In genomic region chr13:102195566-102196462, GRCh38 we compare ENCODE assay signal across 16 cellular contexts.
A peak's percentile ranks its signal among the peaks of the same experiment; 100 is the strongest.
DNase-seq lines count a peak whose midpoint lies in the region; ATAC-seq lines count a peak whose summit lies in the region.
"Had no signal": no experiment of that assay in that cellular context is flagged by ENCODE, and none has a peak within 500 bp of the region (broad histone marks: within the 10 kb centered on the region; RNA-seq: fewer than 3 reads in every experiment).

No MANE protein-coding gene starts in this region.

- no peak overlapping the region for H3K4me2 ChIP-seq in mesenchymal stem cell (ENCODE audit: low read length, poor library complexity, severe bottlenecking)

- no peaks in the 10 kb centered on the region for H3K36me3 Mint-ChIP-seq in stimulated activated memory B cell treated with anti-CD40 and anti-IgM and Interleukin-4, amounts not matched to agents 10 μg/mL and 1 μg/mL and 100 μg/mL, for 72 hours

- H2AK5ac ChIP-seq in mesenchymal stem cell (ENCODE audit: low read length, severe bottlenecking) = no peak overlapping the region

- DNase-seq in Daoy (ENCODE audit: low read depth) (peak; percentile 30), NCI-H748 treated with DMSO at 0.1 percent for 48 hours (lab: John Stamatoyannopoulos, UW) (peak; percentile 64), dermis blood vessel endothelial cell (peak; percentile 11), mesenchymal stem cell (peak; percentile 62), UCSD-AML1 (lab: John Stamatoyannopoulos, UW; ENCODE audit: unreplicated experiment) (no peak)
- DNase-seq: activated CD4-positive, alpha-beta memory T cell treated with anti-CD3 and anti-CD28 coated beads, Interleukin-2, amount 10 ng/mL, durations not matched to agents 7 days and 5 days; cortex of kidney; DMS79; NCI-H2171; small intestine; stimulated activated naive CD4-positive, alpha-beta T cell treated with Interleukin-2 at 50 U/mL for 16 hours; upper lobe of right lung had no signal

- no peaks in the 10 kb centered on the region for H3K9me3 ChIP-seq in mesenchymal stem cell (ENCODE audit: control insufficient read depth, low read length)
- H3K9me3 ChIP-seq: neutrophil, upper lobe of right lung had no signal

- H3K27me3 ChIP-seq in mesenchymal stem cell (ENCODE audit: control insufficient read depth in 1 of 2, insufficient read depth in 1 of 2, low read length in 2 of 2) = no peaks in the 10 kb centered on the region
- H3K27me3 ChIP-seq: neutrophil, upper lobe of right lung had no signal

- no peaks in the 10 kb centered on the region for H3K4me1 ChIP-seq in mesenchymal stem cell (ENCODE audit: control insufficient read depth, insufficient read depth, low read depth, low read length)
- H3K4me1 ChIP-seq: upper lobe of right lung had no signal

- no peak overlapping the region for H2BK15ac ChIP-seq in mesenchymal stem cell (ENCODE audit: low read depth, poor library complexity, severe bottlenecking)

- no peak overlapping the region for H3K23ac ChIP-seq in mesenchymal stem cell (ENCODE audit: low read length in 2 of 2)

- H3K27ac ChIP-seq in mesenchymal stem cell (ENCODE audit: low read length, poor library complexity, severe bottlenecking) = no peak overlapping the region
- H3K27ac ChIP-seq: neutrophil, upper lobe of right lung had no signal

- H2BK120ac ChIP-seq in mesenchymal stem cell (ENCODE audit: low read depth, low read length) = no peak overlapping the region

- 60% methylated on average over 1 of the region's 4 CpGs for WGBS in mesenchymal stem cell

- H3K4ac ChIP-seq in mesenchymal stem cell (ENCODE audit: low read depth in 1 of 2, low read length in 2 of 2) = peak overlapping the region in 1 of 2 experiments; percentile 73

- H4K91ac ChIP-seq in mesenchymal stem cell (ENCODE audit: low read length) = no peak overlapping the region

- peak overlapping the region; percentile 35 for H3K9ac ChIP-seq in mesenchymal stem cell (ENCODE audit: low read length)

- H4K8ac ChIP-seq in mesenchymal stem cell (ENCODE audit: low read length) = no peak overlapping the region

- H3K14ac ChIP-seq in mesenchymal stem cell (ENCODE audit: low read length in 2 of 2) = no peak overlapping the region

- no peaks in the 10 kb centered on the region for H3K79me1 ChIP-seq in mesenchymal stem cell (replicated peaks; ENCODE audit: low read length, poor library complexity, severe bottlenecking)

- H3K36me3 ChIP-seq in mesenchymal stem cell (ENCODE audit: control insufficient read depth in 1 of 2, insufficient read depth in 2 of 2, low read depth in 1 of 2, low read length in 2 of 2) = no peaks in the 10 kb centered on the region
- H3K36me3 ChIP-seq: neutrophil, upper lobe of right lung had no signal

- no peak overlapping the region for H3K4me3 ChIP-seq in mesenchymal stem cell (ENCODE audit: insufficient read depth in 1 of 2, low read depth in 1 of 2, low read length in 2 of 2)
- H3K4me3 ChIP-seq: upper lobe of right lung had no signal

- H3K4me3 Mint-ChIP-seq in stimulated activated memory B cell treated with anti-CD40 and anti-IgM and Interleukin-4, amounts not matched to agents 10 μg/mL and 1 μg/mL and 100 μg/mL, for 72 hours = no peak overlapping the region
- H3K4me3 Mint-ChIP-seq: activated CD4-positive, alpha-beta memory T cell treated with anti-CD3 and anti-CD28 coated beads, Interleukin-2, amount 10 ng/mL, durations not matched to agents 7 days and 5 days had no signal

- H3K9me3 Mint-ChIP-seq in stimulated activated memory B cell treated with anti-CD40 and anti-IgM and Interleukin-4, amounts not matched to agents 10 μg/mL and 1 μg/mL and 100 μg/mL, for 72 hours = no peaks in the 10 kb centered on the region
- H3K9me3 Mint-ChIP-seq: activated CD4-positive, alpha-beta memory T cell treated with anti-CD3 and anti-CD28 coated beads, Interleukin-2, amount 10 ng/mL, durations not matched to agents 7 days and 5 days had no signal

- H3K27ac Mint-ChIP-seq in stimulated activated memory B cell treated with anti-CD40 and anti-IgM and Interleukin-4, amounts not matched to agents 10 μg/mL and 1 μg/mL and 100 μg/mL, for 72 hours = no peak overlapping the region
- H3K27ac Mint-ChIP-seq: activated CD4-positive, alpha-beta memory T cell treated with anti-CD3 and anti-CD28 coated beads, Interleukin-2, amount 10 ng/mL, durations not matched to agents 7 days and 5 days had no signal

- ATAC-seq in HG03039 (IDR thresholded peaks at IDR 0.05; ENCODE audit: unreplicated experiment) (no peak), HG02884 (IDR thresholded peaks at IDR 0.05; ENCODE audit: unreplicated experiment) (no peak)
- ATAC-seq in stimulated activated memory B cell treated with anti-CD40 and anti-IgM and Interleukin-4, amounts not matched to agents 10 μg/mL and 1 μg/mL and 100 μg/mL, for 72 hours = no peak
- ATAC-seq: upper lobe of right lung had no signal

- no peak overlapping the region for H2AFZ ChIP-seq in mesenchymal stem cell (ENCODE audit: low read depth, low read length)

- H3K18ac ChIP-seq in mesenchymal stem cell (ENCODE audit: low read depth in 1 of 2, low read length in 2 of 2) = no peak overlapping the region

- no peaks in the 10 kb centered on the region for H3K4me1 Mint-ChIP-seq in stimulated activated memory B cell treated with anti-CD40 and anti-IgM and Interleukin-4, amounts not matched to agents 10 μg/mL and 1 μg/mL and 100 μg/mL, for 72 hours

- no peak overlapping the region for H2BK5ac ChIP-seq in mesenchymal stem cell (ENCODE audit: low read depth, low read length, poor library complexity, severe bottlenecking)

- H2BK12ac ChIP-seq in mesenchymal stem cell (ENCODE audit: low read length in 2 of 2) = no peak overlapping the region

- no peaks in the 10 kb centered on the region for H3K27me3 Mint-ChIP-seq in stimulated activated memory B cell treated with anti-CD40 and anti-IgM and Interleukin-4, amounts not matched to agents 10 μg/mL and 1 μg/mL and 100 μg/mL, for 72 hours
- H3K27me3 Mint-ChIP-seq: activated CD4-positive, alpha-beta memory T cell treated with anti-CD3 and anti-CD28 coated beads, Interleukin-2, amount 10 ng/mL, durations not matched to agents 7 days and 5 days had no signal
